8 cellular contexts compared by ENCODE assay signal in genomic region chr11:57324154-57324885, GRCh38. TPM values are rescaled to one million over a fixed set of nuclear protein-coding genes. Genes with fewer than 3 reads are reported as not detected.
DNase-seq lines count a peak whose midpoint lies in the region; ATAC-seq and TF ChIP-seq lines count a peak whose summit lies in the region.

No MANE protein-coding gene starts in this region.

- no peaks in the 10 kb centered on the region for H3K27me3 ChIP-seq in HUES6 (ENCODE audit: control insufficient read depth, insufficient read depth, low read length)

- peaks cover 34% of the 10 kb centered on the region for H3K4me1 ChIP-seq in HUES6 (ENCODE audit: control insufficient read depth, insufficient read depth, low read length)

- H3K36me3 ChIP-seq in HUES6 (ENCODE audit: control insufficient read depth, insufficient read depth, low read length) = peaks cover 57% of the 10 kb centered on the region

- ATAC-seq in HG03342 (IDR thresholded peaks at IDR 0.05; ENCODE audit: unreplicated experiment) (no peak), HG02678 (IDR thresholded peaks at IDR 0.05; ENCODE audit: unreplicated experiment) (no peak)

- peak overlapping the region; percentile 87 for H3K9ac ChIP-seq in HUES6 (ENCODE audit: low read length)

- DNase-seq in NCI-H510A (lab: John Stamatoyannopoulos, UW) = peak; percentile 23
- no peak for DNase-seq in NCI-H510A treated with DMSO at 0.1 percent for 48 hours (lab: John Stamatoyannopoulos, UW)
- peak; percentile 28 for DNase-seq in epithelial cell of esophagus (ENCODE audit: low read depth)
- DNase-seq in myocyte (ENCODE audit: low read depth) = peak; percentile 45

- H3K27ac ChIP-seq in HUES6 (ENCODE audit: low read depth, low read length) = peak overlapping the region; percentile 81; the same call in 1 of the 2 replicates

- H3K4me3 ChIP-seq in HUES6 (ENCODE audit: low read depth, low read length) (peak overlapping the region; percentile 68), WI38 (ENCODE audit: low read depth, low read length) (peak overlapping the region; percentile 70), epithelial cell of esophagus (ENCODE audit: low read length) (peak overlapping the region; percentile 94)

- TF ChIP-seq CTCF in WI38 (IDR thresholded peaks at IDR 0.05; ENCODE audit: low read depth, low read length) = no peak
- no peak for TF ChIP-seq CTCF in epithelial cell of esophagus (IDR thresholded peaks at IDR 0.05; ENCODE audit: insufficient read depth, low read depth, low read length, missing control alignments)

- no peaks in the 10 kb centered on the region for H3K9me3 ChIP-seq in HUES6 (ENCODE audit: control insufficient read depth, insufficient read depth, low read depth, low read length)

RNA-seq across cellular contexts. Expression of gene TNKS1BP1, which starts 0.4 kb away (rescaled TPM):
- total RNA-seq in myocyte = 75.6 and 86.1 TPM in 2 replicates
- polyA plus RNA-seq in myocyte (2012) = 209 TPM

RNA-seq across cellular contexts. Expression of gene SSRP1, which starts 11.4 kb away (rescaled TPM):
- 81.9 and 90.8 TPM in 2 replicates for total RNA-seq in myocyte
- 83.4 TPM for polyA plus RNA-seq in myocyte (2012)

RNA-seq across cellular contexts. Expression of gene P2RX3, which starts 13.8 kb away (rescaled TPM):
- not detected in 2 replicates for total RNA-seq in myocyte
- polyA plus RNA-seq in myocyte (2012) = not detected

RNA-seq across cellular contexts. Expression of gene PRG3, which starts 56.6 kb away (rescaled TPM):
- total RNA-seq in myocyte = not detected in 2 replicates
- polyA plus RNA-seq in myocyte (2012) = not detected
